ENCODE assay signal across 1 cellular context in genomic region chr12:95996034-95996658, GRCh38.
TF ChIP-seq lines count a peak whose summit lies in the region.

Gene HAL, minus strand, starts transcription at chr12:95996344. Its CDS starts 434 bp downstream, at chr12:95995910.

TF ChIP-seq in HepG2, 621 proteins besides CTCF, POLR2A, EP300 and RAD21 (continued from another document and continues in another):
- TF ChIP-seq ZNF3 (CRISPR knock-in tag; IDR thresholded peaks at IDR 0.05) (peak; percentile 66; the same call in 1 of the 2 replicates), ELK4 (CRISPR knock-in tag; IDR thresholded peaks at IDR 0.05; ENCODE audit: borderline replicate concordance) (no peak), SATB2 (CRISPR knock-in tag; IDR thresholded peaks at IDR 0.05) (no peak), ARID2 (CRISPR knock-in tag; IDR thresholded peaks at IDR 0.05; ENCODE audit: borderline replicate concordance) (no peak; the same call in 1 of the 2 replicates), GATA4 (IDR thresholded peaks at IDR 0.05; ENCODE audit: borderline replicate concordance, low read depth) (peak; percentile 94), HOXA9 (CRISPR knock-in tag; IDR thresholded peaks at IDR 0.05; ENCODE audit: borderline replicate concordance) (no peak), RARA (CRISPR knock-in tag; IDR thresholded peaks at IDR 0.05) (peak; percentile 98), ZNF567 (CRISPR knock-in tag; IDR thresholded peaks at IDR 0.05; ENCODE audit: borderline replicate concordance) (no peak), PAXIP1 (CRISPR knock-in tag; conservative IDR thresholded peaks at IDR 0.05) (peak; percentile 98), SNAI1 (CRISPR knock-in tag; IDR thresholded peaks at IDR 0.05; ENCODE audit: borderline replicate concordance) (no peak), ZNF564 (CRISPR knock-in tag; IDR thresholded peaks at IDR 0.05) (peak; percentile 82; the same call in 1 of the 2 replicates), SRSF9 (IDR thresholded peaks at IDR 0.05; ENCODE audit: borderline replicate concordance, insufficient read depth, low read depth, low read length, poor library complexity, severe bottlenecking) (no peak), RFX1 (IDR thresholded peaks at IDR 0.05) (no peak), ZNF264 (CRISPR knock-in tag; IDR thresholded peaks at IDR 0.05) (peak; percentile 84), IRX3 (CRISPR knock-in tag; IDR thresholded peaks at IDR 0.05; ENCODE audit: borderline replicate concordance, low read depth) (0 out of 2 replicates have a peak, but pooled peaks have one; percentile 58), ZNF883 (CRISPR knock-in tag; IDR thresholded peaks at IDR 0.05; ENCODE audit: not compliant biosample characterization) (no peak), TARDBP (CRISPR knock-in tag; IDR thresholded peaks at IDR 0.05) (peak; percentile 97), AKAP8 (CRISPR knock-in tag; IDR thresholded peaks at IDR 0.05) (no peak), BORCS8-MEF2B (CRISPR knock-in tag; IDR thresholded peaks at IDR 0.05) (peak; percentile 92), ZNF292 (CRISPR knock-in tag; IDR thresholded peaks at IDR 0.05; ENCODE audit: borderline replicate concordance, low read depth) (peak; percentile 19; the same call in 1 of the 2 replicates), HDAC1 (CRISPR knock-in tag; IDR thresholded peaks at IDR 0.05) (peak; percentile 98), GTF2F1 (IDR thresholded peaks at IDR 0.05; ENCODE audit: low read length) (no peak), FOXM1 (CRISPR knock-in tag; IDR thresholded peaks at IDR 0.05) (no peak), SOX13 (IDR thresholded peaks at IDR 0.05) (peak; percentile 92), SOX13 (CRISPR knock-in tag; conservative IDR thresholded peaks at IDR 0.05 in 1 of 2, IDR thresholded peaks at IDR 0.05 in 1 of 2) (peak in 1 of 2 experiments; percentile 95; a peak in 2 of 4 replicates), ZNF383 (CRISPR knock-in tag; IDR thresholded peaks at IDR 0.05; ENCODE audit: borderline replicate concordance) (no peak), ZNF441 (CRISPR knock-in tag; IDR thresholded peaks at IDR 0.05; ENCODE audit: borderline replicate concordance) (peak; percentile 65), SMARCE1 (IDR thresholded peaks at IDR 0.05; ENCODE audit: borderline replicate concordance) (no peak), SMAD3 (CRISPR knock-in tag; IDR thresholded peaks at IDR 0.05) (peak; percentile 98), MIXL1 (CRISPR knock-in tag; IDR thresholded peaks at IDR 0.05) (peak; percentile 85), ZNF576 (CRISPR knock-in tag; IDR thresholded peaks at IDR 0.05) (no peak), FOXA3 (CRISPR knock-in tag; IDR thresholded peaks at IDR 0.05) (peak; percentile 99), KLF16 (CRISPR knock-in tag; IDR thresholded peaks at IDR 0.05) (peak in 1 of 2 experiments; percentile 98; a peak in 2 of 4 replicates)
- TF ChIP-seq, protein P1, sequence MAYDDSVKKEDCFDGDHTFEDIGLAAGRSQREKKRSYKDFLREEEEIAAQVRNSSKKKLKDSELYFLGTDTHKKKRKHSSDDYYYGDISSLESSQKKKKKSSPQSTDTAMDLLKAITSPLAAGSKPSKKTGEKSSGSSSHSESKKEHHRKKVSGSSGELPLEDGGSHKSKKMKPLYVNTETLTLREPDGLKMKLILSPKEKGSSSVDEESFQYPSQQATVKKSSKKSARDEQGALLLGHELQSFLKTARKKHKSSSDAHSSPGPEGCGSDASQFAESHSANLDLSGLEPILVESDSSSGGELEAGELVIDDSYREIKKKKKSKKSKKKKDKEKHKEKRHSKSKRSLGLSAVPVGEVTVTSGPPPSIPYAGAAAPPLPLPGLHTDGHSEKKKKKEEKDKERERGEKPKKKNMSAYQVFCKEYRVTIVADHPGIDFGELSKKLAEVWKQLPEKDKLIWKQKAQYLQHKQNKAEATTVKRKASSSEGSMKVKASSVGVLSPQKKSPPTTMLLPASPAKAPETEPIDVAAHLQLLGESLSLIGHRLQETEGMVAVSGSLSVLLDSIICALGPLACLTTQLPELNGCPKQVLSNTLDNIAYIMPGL (CRISPR knock-in tag; IDR thresholded peaks at IDR 0.05; ENCODE audit: borderline replicate concordance in 1 of 2, low read depth in 1 of 2) = peak; percentile 62 to 63; a peak in 3 of 4 replicates
- TF ChIP-seq, protein P2, sequence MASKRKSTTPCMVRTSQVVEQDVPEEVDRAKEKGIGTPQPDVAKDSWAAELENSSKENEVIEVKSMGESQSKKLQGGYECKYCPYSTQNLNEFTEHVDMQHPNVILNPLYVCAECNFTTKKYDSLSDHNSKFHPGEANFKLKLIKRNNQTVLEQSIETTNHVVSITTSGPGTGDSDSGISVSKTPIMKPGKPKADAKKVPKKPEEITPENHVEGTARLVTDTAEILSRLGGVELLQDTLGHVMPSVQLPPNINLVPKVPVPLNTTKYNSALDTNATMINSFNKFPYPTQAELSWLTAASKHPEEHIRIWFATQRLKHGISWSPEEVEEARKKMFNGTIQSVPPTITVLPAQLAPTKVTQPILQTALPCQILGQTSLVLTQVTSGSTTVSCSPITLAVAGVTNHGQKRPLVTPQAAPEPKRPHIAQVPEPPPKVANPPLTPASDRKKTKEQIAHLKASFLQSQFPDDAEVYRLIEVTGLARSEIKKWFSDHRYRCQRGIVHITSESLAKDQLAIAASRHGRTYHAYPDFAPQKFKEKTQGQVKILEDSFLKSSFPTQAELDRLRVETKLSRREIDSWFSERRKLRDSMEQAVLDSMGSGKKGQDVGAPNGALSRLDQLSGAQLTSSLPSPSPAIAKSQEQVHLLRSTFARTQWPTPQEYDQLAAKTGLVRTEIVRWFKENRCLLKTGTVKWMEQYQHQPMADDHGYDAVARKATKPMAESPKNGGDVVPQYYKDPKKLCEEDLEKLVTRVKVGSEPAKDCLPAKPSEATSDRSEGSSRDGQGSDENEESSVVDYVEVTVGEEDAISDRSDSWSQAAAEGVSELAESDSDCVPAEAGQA (IDR thresholded peaks at IDR 0.05; ENCODE audit: low read depth) = no peak; the same call in 1 of the 2 replicates
- TF ChIP-seq, protein P2 (CRISPR knock-in tag; IDR thresholded peaks at IDR 0.05; ENCODE audit: borderline replicate concordance) = no peak
- TF ChIP-seq, protein P3, sequence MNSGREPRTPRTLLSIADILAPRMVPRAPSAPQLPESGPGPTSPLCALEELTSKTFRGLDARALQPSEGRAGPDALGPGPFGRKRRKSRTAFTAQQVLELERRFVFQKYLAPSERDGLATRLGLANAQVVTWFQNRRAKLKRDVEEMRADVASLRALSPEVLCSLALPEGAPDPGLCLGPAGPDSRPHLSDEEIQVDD (CRISPR knock-in tag; IDR thresholded peaks at IDR 0.05; ENCODE audit: borderline replicate concordance) = no peak
- TF ChIP-seq, protein P4, sequence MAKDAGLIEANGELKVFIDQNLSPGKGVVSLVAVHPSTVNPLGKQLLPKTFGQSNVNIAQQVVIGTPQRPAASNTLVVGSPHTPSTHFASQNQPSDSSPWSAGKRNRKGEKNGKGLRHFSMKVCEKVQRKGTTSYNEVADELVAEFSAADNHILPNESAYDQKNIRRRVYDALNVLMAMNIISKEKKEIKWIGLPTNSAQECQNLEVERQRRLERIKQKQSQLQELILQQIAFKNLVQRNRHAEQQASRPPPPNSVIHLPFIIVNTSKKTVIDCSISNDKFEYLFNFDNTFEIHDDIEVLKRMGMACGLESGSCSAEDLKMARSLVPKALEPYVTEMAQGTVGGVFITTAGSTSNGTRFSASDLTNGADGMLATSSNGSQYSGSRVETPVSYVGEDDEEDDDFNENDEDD (CRISPR knock-in tag; IDR thresholded peaks at IDR 0.05; ENCODE audit: borderline replicate concordance) = peak; percentile 42; the same call in 1 of the 2 replicates
